Comparison of ENCODE assay signal across 8 cellular contexts in genomic region chr1:246566808-246567154, GRCh38. TPM values are rescaled to one million over a fixed set of nuclear protein-coding genes. Genes with fewer than 3 reads are reported as not detected.
A peak's percentile ranks its signal among the peaks of the same experiment; 100 is the strongest.
DNase-seq lines count a peak whose midpoint lies in the region; ATAC-seq and TF ChIP-seq lines count a peak whose summit lies in the region.

No MANE protein-coding gene starts in this region.

- peak overlapping the region; percentile 97 for H3K4me3 Mint-ChIP-seq in neural progenitor cell

- no peak for TF ChIP-seq CTCF in BJ (IDR thresholded peaks at IDR 0.05; ENCODE audit: insufficient read depth, low read depth, low read length)
- no peak for TF ChIP-seq CTCF in fibroblast of lung (conservative IDR thresholded peaks at IDR 0.05 in 1 of 2, IDR thresholded peaks at IDR 0.05 in 1 of 2; ENCODE audit: low read depth in 1 of 2, low read length in 2 of 2)
- no peak for TF ChIP-seq CTCF in neural progenitor cell (IDR thresholded peaks at IDR 0.05)

- peak; percentile 2 for ATAC-seq in GM18870 (IDR thresholded peaks at IDR 0.05; ENCODE audit: unreplicated experiment)
- ATAC-seq in HG03064 (IDR thresholded peaks at IDR 0.05; ENCODE audit: low read depth, unreplicated experiment): peak; percentile 27

- no peaks in the 10 kb centered on the region for H3K9me3 Mint-ChIP-seq in neural progenitor cell

- H3K27ac Mint-ChIP-seq in neural progenitor cell: peak overlapping the region; percentile 76

- DNase-seq in BJ (ENCODE audit: low read depth): no peak
- peak; percentile 32 for DNase-seq in T-helper 9 cell
- peak in 1 of 2 donors; percentile 34 for DNase-seq in fibroblast of lung (ENCODE audit: low read depth in 2 of 2)
- no peak for DNase-seq in neural progenitor cell (ENCODE audit: low spot score)
- no peak for DNase-seq in DMS79 treated with DMSO at 0.1 percent for 48 hours (lab: John Stamatoyannopoulos, UW)
- no peak for DNase-seq in occipital lobe (lab: John Stamatoyannopoulos, UW)

- H3K27me3 Mint-ChIP-seq in neural progenitor cell (ENCODE audit: insufficient read depth, low read depth): peaks cover 2% of the 10 kb centered on the region

- no peaks in the 10 kb centered on the region for H3K9me3 ChIP-seq in fibroblast of lung (ENCODE audit: control insufficient read depth, insufficient read depth, low read depth, low read length)
- H3K9me3 ChIP-seq in neural progenitor cell (ENCODE audit: low read depth): no peaks in the 10 kb centered on the region

- peak overlapping the region; percentile 97 for H3K4me3 ChIP-seq in BJ (ENCODE audit: low read depth, low read length)
- H3K4me3 ChIP-seq in fibroblast of lung (replicated peaks in 1 of 4; ENCODE audit: control extremely low read depth in 1 of 4, insufficient read depth in 1 of 4, low read depth in 3 of 4, low read length in 4 of 4): peak overlapping the region; percentile 82 to 98 (median 95)
- H3K4me3 ChIP-seq in neural progenitor cell: peak overlapping the region; percentile 80

- no peaks in the 10 kb centered on the region for H3K27me3 ChIP-seq in BJ (ENCODE audit: control insufficient read depth, insufficient read depth, low read length)
- H3K27me3 ChIP-seq in fibroblast of lung (ENCODE audit: control insufficient read depth, insufficient read depth, low read length): no peaks in the 10 kb centered on the region
- H3K27me3 ChIP-seq in neural progenitor cell: no peaks in the 10 kb centered on the region

- H3K79me2 ChIP-seq in fibroblast of lung (ENCODE audit: control insufficient read depth, insufficient read depth, low read length) (peaks cover 73% of the 10 kb centered on the region), neural progenitor cell (ENCODE audit: low read depth) (peaks cover 88% of the 10 kb centered on the region)

- H3F3A ChIP-seq in neural progenitor cell (ENCODE audit: low read depth): peaks cover 17% of the 10 kb centered on the region

- peaks cover 20% of the 10 kb centered on the region for H3K4me1 Mint-ChIP-seq in neural progenitor cell

- H3K27ac ChIP-seq in fibroblast of lung (ENCODE audit: insufficient read depth, low read length) (peak overlapping the region; percentile 97), neural progenitor cell (peak overlapping the region; percentile 64)

- H3K9ac ChIP-seq in fibroblast of lung (ENCODE audit: insufficient read depth, low read length): peak overlapping the region; percentile 91
- peak overlapping the region; percentile 49 for H3K9ac ChIP-seq in neural progenitor cell

- H3K4me2 ChIP-seq in fibroblast of lung (ENCODE audit: extremely low read depth, insufficient read depth, low read length) (peak overlapping the region; percentile 82), neural progenitor cell (peak overlapping the region; percentile 88)

- H3K4me1 ChIP-seq in fibroblast of lung (ENCODE audit: control insufficient read depth, extremely low read depth, insufficient read depth, low read length) (peaks cover 7% of the 10 kb centered on the region), neural progenitor cell (peaks cover 6% of the 10 kb centered on the region)

- no peaks in the 10 kb centered on the region for H3K36me3 Mint-ChIP-seq in neural progenitor cell

- H3K36me3 ChIP-seq in BJ (ENCODE audit: control insufficient read depth, insufficient read depth, low read length) (no peaks in the 10 kb centered on the region; the same call in 1 of the 2 replicates), fibroblast of lung (ENCODE audit: control insufficient read depth, insufficient read depth, low read length) (peaks cover 2% of the 10 kb centered on the region), neural progenitor cell (peaks cover 5% of the 10 kb centered on the region)

- peak overlapping the region; percentile 31 for H2AFZ ChIP-seq in fibroblast of lung (ENCODE audit: low read length)
- peak overlapping the region; percentile 78 for H2AFZ ChIP-seq in neural progenitor cell (replicated peaks)

- no peaks in the 10 kb centered on the region for H4K20me1 ChIP-seq in fibroblast of lung (ENCODE audit: control insufficient read depth, extremely low read depth, insufficient read depth, low read length)
- peaks cover 5% of the 10 kb centered on the region for H4K20me1 ChIP-seq in neural progenitor cell (ENCODE audit: low read depth)

- POLR2A ChIA-PET in BJ (lab: Charles Lee): interaction anchor here (1.2 to 1.5 kb wide), 2 partner anchors 11 to 66 kb away, joined by 3 to 4 read pairs; no protein-coding TSS in a partner anchor

- CTCF ChIA-PET in BJ (lab: Yijun Ruan, JAX): interaction anchor here (1.0 to 1.2 kb wide), 4 partner anchors 12 to 133 kb away, joined by 3 to 5 read pairs (median 3); no protein-coding TSS in a partner anchor

RNA-seq across cellular contexts. Expression of gene CNST, which starts 0.5 kb away (rescaled TPM):
- polyA plus RNA-seq in BJ (2011; rRNA removed) (29.7 and 41.2 TPM in 2 replicates), fibroblast of lung (20.2 and 33.9 TPM in 2 replicates)
- 38.2 and 42.7 TPM in 2 replicates for polyA minus RNA-seq in BJ (2011; rRNA and poly(A)+ RNA removed)
- total RNA-seq in fibroblast of lung (20.0 and 26.9 TPM in 2 replicates), neural progenitor cell (ENCODE audit: low replicate concordance) (15.5 and 25.6 TPM in 2 replicates), occipital lobe (32.4 TPM)
- 12.6 and 18.7 TPM in 2 replicates for polyA plus RNA-seq in fibroblast of lung (2012)
- polyA minus RNA-seq in fibroblast of lung (ENCODE audit: low replicate concordance): 5.6 and 11.3 TPM in 2 replicates

RNA-seq across cellular contexts. Expression of gene TFB2M, which starts 0.7 kb away (rescaled TPM):
- polyA plus RNA-seq in BJ (2011; rRNA removed) (10.9 and 17.4 TPM in 2 replicates), fibroblast of lung (20.1 and 22.3 TPM in 2 replicates)
- 4.6 and 5.4 TPM in 2 replicates for polyA minus RNA-seq in BJ (2011; rRNA and poly(A)+ RNA removed)
- total RNA-seq in fibroblast of lung (14.9 and 15.9 TPM in 2 replicates), neural progenitor cell (ENCODE audit: low replicate concordance) (16.4 and 21.1 TPM in 2 replicates), occipital lobe (17.0 TPM)
- polyA plus RNA-seq in fibroblast of lung (2012): 12.9 and 14.7 TPM in 2 replicates
- polyA minus RNA-seq in fibroblast of lung (ENCODE audit: low replicate concordance): 0.94 and 1.4 TPM in 2 replicates

RNA-seq across cellular contexts. Expression of gene SMYD3, which starts 59.7 kb away (rescaled TPM):
- polyA plus RNA-seq in BJ (2011; rRNA removed) (26.1 and 36.9 TPM in 2 replicates), fibroblast of lung (30.1 and 83.1 TPM in 2 replicates)
- polyA minus RNA-seq in BJ (2011; rRNA and poly(A)+ RNA removed): 27.6 and 29.6 TPM in 2 replicates
- total RNA-seq in fibroblast of lung (69.4 and 71.7 TPM in 2 replicates), neural progenitor cell (ENCODE audit: low replicate concordance) (40.5 and 43.2 TPM in 2 replicates), occipital lobe (25.3 TPM)
- polyA plus RNA-seq in fibroblast of lung (2012): 32.4 and 71.3 TPM in 2 replicates
- polyA minus RNA-seq in fibroblast of lung (ENCODE audit: low replicate concordance): 11.2 and 31.2 TPM in 2 replicates
